In genomic region chr17:44348234-44348987, GRCh38 we compare ENCODE assay signal across 1 cellular context.
TF ChIP-seq lines count a peak whose summit lies in the region.

No MANE protein-coding gene starts in this region.

TF ChIP-seq in WTC11, 78 proteins besides CTCF, POLR2A, EP300 and RAD21 (continued from another document):
- no peak for TF ChIP-seq ATF3 (CRISPR knock-in tag; conservative IDR thresholded peaks at IDR 0.05)
- TF ChIP-seq JUN (CRISPR knock-in tag; IDR thresholded peaks at IDR 0.05), result no peak
- no peak for TF ChIP-seq ZNF121 (CRISPR knock-in tag; IDR thresholded peaks at IDR 0.05)
- TF ChIP-seq NR1H2 (CRISPR knock-in tag; IDR thresholded peaks at IDR 0.05), result no peak
- no peak for TF ChIP-seq TEAD4 (CRISPR knock-in tag; IDR thresholded peaks at IDR 0.05)
- TF ChIP-seq GTF2I (CRISPR knock-in tag; conservative IDR thresholded peaks at IDR 0.05), result no peak
- no peak for TF ChIP-seq OVOL2 (CRISPR knock-in tag; IDR thresholded peaks at IDR 0.05; ENCODE audit: borderline replicate concordance)
